In the genomic region with DNA sequence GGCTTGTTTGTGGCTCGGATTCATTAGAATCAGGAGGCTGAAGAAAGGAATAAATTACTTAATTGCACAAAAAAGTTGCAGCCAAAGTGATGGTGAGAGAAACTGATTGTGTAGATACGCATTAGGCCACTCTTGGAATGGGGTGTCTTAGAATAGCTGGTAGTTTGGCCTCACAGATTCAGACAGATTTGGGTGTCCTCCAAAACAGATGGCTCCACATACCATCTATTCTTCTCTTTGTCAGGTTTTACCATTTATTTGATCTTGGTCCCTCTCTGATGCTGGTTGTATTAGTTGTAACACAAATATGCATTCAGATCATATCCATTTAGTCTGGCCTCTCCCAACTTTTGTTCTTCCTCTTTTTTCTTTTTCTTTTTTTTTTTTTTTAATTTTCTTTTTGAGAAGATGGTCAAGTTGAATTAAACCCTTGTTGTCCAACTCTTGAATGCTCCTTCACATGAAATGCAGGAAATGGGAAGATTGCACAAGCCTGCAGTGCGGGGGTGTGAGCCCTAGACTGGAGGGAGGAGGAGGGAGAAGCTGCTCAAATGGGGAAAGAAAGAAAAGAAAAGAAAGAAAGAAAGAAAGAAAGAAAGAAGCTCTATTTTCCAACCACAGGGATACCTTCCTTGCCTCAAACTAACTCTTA, we compare ENCODE assay signal across 11 cellular contexts.
DNase-seq lines count a peak whose midpoint lies in the region; ATAC-seq and TF ChIP-seq lines count a peak whose summit lies in the region.
"Had no signal": no experiment of that assay in that cellular context is flagged by ENCODE, and none has a peak within 500 bp of the region (broad histone marks: within the 10 kb centered on the region; RNA-seq: fewer than 3 reads in every experiment).

No MANE protein-coding gene starts in this region.

- H3K4me1 Mint-ChIP-seq in activated CD8-positive, alpha-beta T cell treated with anti-CD3 and anti-CD28 coated beads, Interleukin-2, amount 10 ng/mL, durations not matched to agents 7 days and 5 days (ENCODE audit: low read depth) = no peaks in the 10 kb centered on the region
- H3K4me1 Mint-ChIP-seq: activated T-helper 17 cell treated with anti-CD3 and anti-CD28 coated beads, Interleukin-2, amount 50 U/mL, for 72 hours had no signal

- peak overlapping the region; percentile 75 for H3K4me2 ChIP-seq in skeletal muscle satellite cell (ENCODE audit: low read length)

- no peaks in the 10 kb centered on the region for H3K27me3 ChIP-seq in SJSA1 (replicated peaks)
- H3K27me3 ChIP-seq in skeletal muscle satellite cell (ENCODE audit: control insufficient read depth, insufficient read depth, low read length) = no peaks in the 10 kb centered on the region

- no peak for ATAC-seq in GM19455 (IDR thresholded peaks at IDR 0.05; ENCODE audit: unreplicated experiment)
- no peak for ATAC-seq in activated CD8-positive, alpha-beta T cell treated with anti-CD3 and anti-CD28 coated beads, Interleukin-2, amount 10 ng/mL, durations not matched to agents 7 days and 5 days
- ATAC-seq: activated T-helper 17 cell treated with anti-CD3 and anti-CD28 coated beads, Interleukin-2, amount 50 U/mL, for 72 hours had no signal

- POLR2A ChIA-PET in activated CD8-positive, alpha-beta T cell treated with anti-CD3 and anti-CD28 coated beads, Interleukin-2, amount 10 ng/mL, durations not matched to agents 7 days and 5 days (lab: Charles Lee) = no interaction called here

- H3K4me1 ChIP-seq in SJSA1 (replicated peaks) (peaks cover 27% of the 10 kb centered on the region), skeletal muscle satellite cell (ENCODE audit: control insufficient read depth, insufficient read depth, low read length) (peaks cover 21% of the 10 kb centered on the region)

- no peak overlapping the region for H3K4me3 ChIP-seq in SJSA1
- no peak overlapping the region for H3K4me3 ChIP-seq in fibroblast of villous mesenchyme (ENCODE audit: low read depth, low read length)
- no peak overlapping the region for H3K4me3 ChIP-seq in skeletal muscle satellite cell (ENCODE audit: low read length)

- peak; percentile 17 for DNase-seq in GM04504 (ENCODE audit: low read depth)
- peak in 1 of 2 experiments; percentile 63 for DNase-seq in SJSA1 (ENCODE audit: low read depth in 1 of 2, low spot score in 2 of 2)
- DNase-seq in fibroblast of villous mesenchyme (ENCODE audit: low read depth) = peak; percentile 41
- no peak for DNase-seq in mesenteric fat pad (ENCODE audit: low spot score)
- no peak for DNase-seq in activated CD8-positive, alpha-beta T cell treated with anti-CD3 and anti-CD28 coated beads, Interleukin-2, amount 10 ng/mL, durations not matched to agents 7 days and 5 days
- no peak for DNase-seq in stimulated activated CD4-positive, alpha-beta T cell treated with anti-CD3 and anti-CD28 coated beads, Interleukin-12 subunit alpha, Interleukin-12 subunit beta, amount 100 ng/mL, for 4 hours
- DNase-seq: NCI-H2171 treated with DMSO at 0.1 percent for 48 hours, T-helper 9 cell had no signal

- H3K36me3 ChIP-seq in SJSA1 (no peaks in the 10 kb centered on the region), skeletal muscle satellite cell (ENCODE audit: insufficient read depth, low read length) (no peaks in the 10 kb centered on the region)

- no peak overlapping the region for H3K4me3 Mint-ChIP-seq in activated CD8-positive, alpha-beta T cell treated with anti-CD3 and anti-CD28 coated beads, Interleukin-2, amount 10 ng/mL, durations not matched to agents 7 days and 5 days
- H3K4me3 Mint-ChIP-seq: activated T-helper 17 cell treated with anti-CD3 and anti-CD28 coated beads, Interleukin-2, amount 50 U/mL, for 72 hours had no signal

- H3K9me3 Mint-ChIP-seq in activated CD8-positive, alpha-beta T cell treated with anti-CD3 and anti-CD28 coated beads, Interleukin-2, amount 10 ng/mL, durations not matched to agents 7 days and 5 days (ENCODE audit: insufficient read depth) = no peaks in the 10 kb centered on the region
- H3K9me3 Mint-ChIP-seq: activated T-helper 17 cell treated with anti-CD3 and anti-CD28 coated beads, Interleukin-2, amount 50 U/mL, for 72 hours had no signal

- peak overlapping the region; percentile 42 for H3K9ac ChIP-seq in skeletal muscle satellite cell (ENCODE audit: low read depth, low read length)

- TF ChIP-seq CTCF in fibroblast of villous mesenchyme (IDR thresholded peaks at IDR 0.05; ENCODE audit: insufficient read depth, low read depth, low read length) = no peak

- H3K36me3 Mint-ChIP-seq in activated CD8-positive, alpha-beta T cell treated with anti-CD3 and anti-CD28 coated beads, Interleukin-2, amount 10 ng/mL, durations not matched to agents 7 days and 5 days (ENCODE audit: low read depth) = no peaks in the 10 kb centered on the region

- CTCF ChIA-PET in activated CD8-positive, alpha-beta T cell treated with anti-CD3 and anti-CD28 coated beads, Interleukin-2, amount 10 ng/mL, durations not matched to agents 7 days and 5 days (lab: Charles Lee) = no interaction called here

- H3K27me3 Mint-ChIP-seq in activated CD8-positive, alpha-beta T cell treated with anti-CD3 and anti-CD28 coated beads, Interleukin-2, amount 10 ng/mL, durations not matched to agents 7 days and 5 days (ENCODE audit: low read depth) = peaks cover 4% of the 10 kb centered on the region

- peak overlapping the region; percentile 77 for H3K27ac ChIP-seq in SJSA1

- no peak overlapping the region for H3K27ac Mint-ChIP-seq in activated CD8-positive, alpha-beta T cell treated with anti-CD3 and anti-CD28 coated beads, Interleukin-2, amount 10 ng/mL, durations not matched to agents 7 days and 5 days
- H3K27ac Mint-ChIP-seq: activated T-helper 17 cell treated with anti-CD3 and anti-CD28 coated beads, Interleukin-2, amount 50 U/mL, for 72 hours had no signal

- no peaks in the 10 kb centered on the region for H3K9me3 ChIP-seq in SJSA1 (replicated peaks)
- H3K9me3 ChIP-seq in skeletal muscle satellite cell (replicated peaks; ENCODE audit: low read length) = no peaks in the 10 kb centered on the region

Comparison
In these comparisons a context has a peak if more than half of its experiments do, and no peak if none do; other contexts are left out.
1. DNase-seq: peak in GM04504 (single experiment) and fibroblast of villous mesenchyme (single experiment); none in mesenteric fat pad (single experiment), activated CD8-positive, alpha-beta T cell treated with anti-CD3 and anti-CD28 coated beads, Interleukin-2, amount 10 ng/mL, durations not matched to agents 7 days and 5 days (single experiment) and stimulated activated CD4-positive, alpha-beta T cell treated with anti-CD3 and anti-CD28 coated beads, Interleukin-12 subunit alpha, Interleukin-12 subunit beta, amount 100 ng/mL, for 4 hours (single experiment).